Comparison of ENCODE assay signal across 11 cellular contexts in the genomic region with DNA sequence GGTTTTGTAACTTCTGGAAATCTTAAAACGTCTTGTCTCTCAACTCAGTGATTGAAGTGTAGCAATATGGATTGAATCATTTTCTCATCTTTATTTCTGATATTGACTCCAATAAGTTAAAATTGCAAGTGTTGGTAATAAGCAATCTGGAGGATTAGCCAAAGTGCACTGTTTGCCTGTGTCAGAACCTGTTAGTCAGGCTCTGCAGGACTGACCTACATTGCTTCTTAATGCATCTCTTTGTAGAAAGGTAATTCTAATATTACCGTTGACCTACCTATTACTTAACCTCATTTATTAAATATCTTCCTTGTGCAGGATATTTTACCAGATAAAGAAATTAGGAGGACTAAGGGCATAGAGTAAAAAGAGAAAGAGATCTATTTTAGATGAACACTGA.
"Had no signal": no experiment of that assay in that cellular context is flagged by ENCODE, and none has a peak within 500 bp of the region (broad histone marks: within the 10 kb centered on the region; RNA-seq: fewer than 3 reads in every experiment).

No MANE protein-coding gene starts in this region.

- H3K9me3 ChIP-seq: esophagus muscularis mucosa, mucosa of descending colon, upper lobe of left lung had no signal

- H3K27me3 ChIP-seq: esophagus muscularis mucosa, upper lobe of left lung had no signal

- ATAC-seq: mucosa of descending colon, natural killer cell, SK-N-SH treated with all-trans-retinoic acid at 6 μM for 48 hours had no signal

- H3K36me3 ChIP-seq: esophagus muscularis mucosa, upper lobe of left lung had no signal

- H3K27ac ChIP-seq: esophagus muscularis mucosa, upper lobe of left lung had no signal

- DNase-seq: activated CD4-positive, alpha-beta T cell treated with anti-CD3 and anti-CD28 coated beads, Interleukin-2, amount 50 U/mL, for 1 hour; activated CD4-positive, CD25-positive, alpha-beta regulatory T cell; activated naive CD4-positive, alpha-beta T cell treated with anti-CD3 and anti-CD28 coated beads, Interleukin-2, amount 50 U/mL, for 16 hours; dermis blood vessel endothelial cell; mucosa of descending colon; natural killer cell; nucleus accumbens; stimulated activated CD4-positive, alpha-beta T cell treated with anti-CD3 and anti-CD28 coated beads, Interleukin-4, amount 100 ng/mL, for 24 hours; upper lobe of left lung had no signal

- H3K4me3 ChIP-seq: esophagus muscularis mucosa, mucosa of descending colon, upper lobe of left lung had no signal
